ENCODE assay signal across 12 cellular contexts in the genomic region with DNA sequence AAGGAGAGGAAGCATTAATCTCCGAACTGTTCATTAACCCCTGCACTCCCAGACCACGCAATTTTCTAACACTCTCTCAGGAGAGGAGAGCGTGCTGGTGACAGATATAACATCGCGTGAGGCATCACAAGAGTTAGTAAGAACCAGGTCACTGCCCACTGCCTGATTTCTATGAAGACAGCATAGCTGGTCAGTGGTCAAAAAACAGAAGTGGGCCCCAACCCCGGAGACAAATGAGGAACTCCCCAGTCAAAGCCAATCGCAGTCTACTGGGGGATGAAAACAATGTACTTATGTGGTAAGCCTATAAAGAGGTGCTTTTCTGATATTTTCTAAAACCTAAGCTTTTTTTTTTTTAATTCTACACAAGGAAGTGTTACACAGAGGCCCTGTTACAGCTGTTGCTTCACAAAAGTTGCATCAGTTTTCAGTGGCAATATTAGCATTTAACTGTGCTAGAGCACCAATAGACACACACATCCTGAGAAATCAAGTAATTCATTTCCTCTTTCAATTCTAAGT.
DNase-seq lines count a peak whose midpoint lies in the region; ATAC-seq and TF ChIP-seq lines count a peak whose summit lies in the region.
"Had no signal": no experiment of that assay in that cellular context is flagged by ENCODE, and none has a peak within 500 bp of the region (broad histone marks: within the 10 kb centered on the region; RNA-seq: fewer than 3 reads in every experiment).

No MANE protein-coding gene starts in this region.

- no peak overlapping the region for H3K23ac ChIP-seq in IMR-90 (ENCODE audit: low read depth, low read length)

- H3K18ac ChIP-seq in IMR-90 (ENCODE audit: low read depth, low read length) = peak overlapping the region; percentile 42; the same call in 1 of the 2 replicates

- CTCF ChIA-PET in IMR-90 (lab: Yijun Ruan, JAX) = no interaction called here
- CTCF ChIA-PET in CD8-positive, alpha-beta memory T cell (lab: Charles Lee) = interaction anchor here (1.6 kb wide), 1 partner anchor 16 kb away, joined by 4 read pairs; no protein-coding TSS in a partner anchor

- H2AFZ ChIP-seq in IMR-90 (replicated peaks; ENCODE audit: low read length, poor library complexity) = no peak overlapping the region

- no peaks in the 10 kb centered on the region for H3K79me1 ChIP-seq in IMR-90 (ENCODE audit: low read depth in 1 of 2, low read length in 2 of 2)

- H3K56ac ChIP-seq in IMR-90 (ENCODE audit: extremely low read depth, insufficient read depth, low read length) = no peak overlapping the region

- peak; percentile 26 to 43 for ATAC-seq in CD4-positive, CD25-positive, alpha-beta regulatory T cell (ENCODE audit: low read depth in 2 of 2)
- ATAC-seq in IMR-90 (ENCODE audit: low read depth) (no peak), memory B cell (ENCODE audit: low read depth) (peak; percentile 56), HG03521 (IDR thresholded peaks at IDR 0.05; ENCODE audit: unreplicated experiment) (no peak)
- ATAC-seq in activated T-helper 17 cell treated with anti-CD3 and anti-CD28 coated beads, Interleukin-2, amount 50 U/mL, for 72 hours (replicated peaks) = no peak
- ATAC-seq: T-cell had no signal

- in situ Hi-C loops in IMR-90 (cut with MboI; ENCODE audit: low sequenced_read_pairs) = no loop called here

- H2AK9ac ChIP-seq in IMR-90 (replicated peaks; ENCODE audit: low read depth, low read length, poor library complexity) = no peak overlapping the region

- intact Hi-C loops in IMR-90 (cut with micrococcal nuclease) = no loop called here

- H3K9me1 ChIP-seq in IMR-90 (ENCODE audit: insufficient read depth, low read length) = no peaks in the 10 kb centered on the region; the same call in 1 of the 2 replicates

- TF ChIP-seq RAD21 in IMR-90 (IDR thresholded peaks at IDR 0.05; ENCODE audit: low read length) = no peak

- no peak overlapping the region for H2AK5ac ChIP-seq in IMR-90 (ENCODE audit: low read depth, low read length)

- no peak overlapping the region for H2BK120ac ChIP-seq in IMR-90 (ENCODE audit: low read depth, low read length)

- H4K20me1 ChIP-seq in IMR-90 (ENCODE audit: insufficient read depth, low read length) = no peaks in the 10 kb centered on the region

- H3K9me3 Mint-ChIP-seq in CD4-positive, CD25-positive, alpha-beta regulatory T cell = no peaks in the 10 kb centered on the region
- no peaks in the 10 kb centered on the region for H3K9me3 Mint-ChIP-seq in activated T-helper 17 cell treated with anti-CD3 and anti-CD28 coated beads, Interleukin-2, amount 50 U/mL, for 72 hours
- peaks cover 1% of the 10 kb centered on the region for H3K9me3 Mint-ChIP-seq in memory B cell
- peaks cover 0 to 5% (median 0%) of the 10 kb centered on the region in 5 donors for H3K9me3 Mint-ChIP-seq in CD8-positive, alpha-beta memory T cell
- H3K9me3 Mint-ChIP-seq: T-cell had no signal

- H3K4me1 ChIP-seq in CD4-positive, CD25-positive, alpha-beta regulatory T cell (ENCODE audit: control insufficient read depth, insufficient read depth, low read length, poor library complexity, severe bottlenecking) = peaks cover 52% of the 10 kb centered on the region
- H3K4me1 ChIP-seq in IMR-90 (ENCODE audit: control insufficient read depth, insufficient read depth, low read length) = peaks cover 7% of the 10 kb centered on the region
- peaks cover 56% of the 10 kb centered on the region for H3K4me1 ChIP-seq in CD8-positive, alpha-beta memory T cell (ENCODE audit: insufficient read depth, low read length)
- H3K4me1 ChIP-seq: uterus had no signal

- peaks cover 20% of the 10 kb centered on the region for H3K27me3 Mint-ChIP-seq in CD4-positive, CD25-positive, alpha-beta regulatory T cell
- H3K27me3 Mint-ChIP-seq in activated T-helper 17 cell treated with anti-CD3 and anti-CD28 coated beads, Interleukin-2, amount 50 U/mL, for 72 hours = no peaks in the 10 kb centered on the region
- H3K27me3 Mint-ChIP-seq in memory B cell = no peaks in the 10 kb centered on the region
- H3K27me3 Mint-ChIP-seq in CD8-positive, alpha-beta memory T cell = no peaks in the 10 kb centered on the region
- H3K27me3 Mint-ChIP-seq: T-cell had no signal

- peak overlapping the region in 2 of 4 donors; percentile 2 to 22 for H3K4me3 Mint-ChIP-seq in CD4-positive, CD25-positive, alpha-beta regulatory T cell
- peak overlapping the region; percentile 70 for H3K4me3 Mint-ChIP-seq in activated T-helper 17 cell treated with anti-CD3 and anti-CD28 coated beads, Interleukin-2, amount 50 U/mL, for 72 hours
- H3K4me3 Mint-ChIP-seq in memory B cell = peak overlapping the region; percentile 14
- H3K4me3 Mint-ChIP-seq in CD8-positive, alpha-beta memory T cell = no peak overlapping the region
- H3K4me3 Mint-ChIP-seq: brain had no signal

- 0 out of 4 replicates have a peak overlapping the region, but pooled peaks of 1 of the 2 experiments have one; percentile 10 for H4K8ac ChIP-seq in IMR-90 (ENCODE audit: low read depth in 2 of 2, low read length in 2 of 2)

- no peak overlapping the region for H3K4me2 ChIP-seq in IMR-90 (ENCODE audit: low read depth, low read length)

- H4K91ac ChIP-seq in IMR-90 (ENCODE audit: insufficient read depth, low read depth, low read length) = peak overlapping the region; percentile 26; the same call in 1 of the 2 replicates

- POLR2A ChIA-PET in IMR-90 (lab: Charles Lee; ENCODE audit: unreplicated experiment) = no interaction called here
- POLR2A ChIA-PET in CD8-positive, alpha-beta memory T cell (lab: Charles Lee) = interaction anchor here (0.5 kb wide), 1 partner anchor 144 kb away, joined by 3 read pairs; no protein-coding TSS in a partner anchor

- H2BK15ac ChIP-seq in IMR-90 (ENCODE audit: low read depth, low read length) = no peak overlapping the region

- WGBS in IMR-90 (ENCODE audit: extremely low coverage in 2 of 2, insufficient read length in 1 of 2), 2 experiments = 80% methylated on average over 2 of the region's 7 CpGs; no CpG with 5 or more reads in 1 of the 2 experiments

- dilution Hi-C loops in IMR-90 (cut with HindIII; ENCODE audit: low sequenced_read_pairs, unreplicated experiment) = loop anchor here (25.0 kb wide), 1 partner anchor 104 kb away; no protein-coding TSS in a partner anchor

- no TSS peak for BruUV-seq in IMR-90 (replicated peaks; lab: Mats Ljungman, UMichigan)

- H3K14ac ChIP-seq in IMR-90 (replicated peaks; ENCODE audit: low read depth, low read length) = no peak overlapping the region

- peaks cover 31 to 70% (median 52%) of the 10 kb centered on the region in 4 donors for H3K4me1 Mint-ChIP-seq in CD4-positive, CD25-positive, alpha-beta regulatory T cell
- peaks cover 42% of the 10 kb centered on the region for H3K4me1 Mint-ChIP-seq in activated T-helper 17 cell treated with anti-CD3 and anti-CD28 coated beads, Interleukin-2, amount 50 U/mL, for 72 hours
- peaks cover 28% of the 10 kb centered on the region for H3K4me1 Mint-ChIP-seq in memory B cell
- H3K4me1 Mint-ChIP-seq in CD8-positive, alpha-beta memory T cell = peaks cover 44 to 62% (median 61%) of the 10 kb centered on the region in 3 donors

- H2BK5ac ChIP-seq in IMR-90 (ENCODE audit: low read depth, low read length, poor library complexity, severe bottlenecking) = no peak overlapping the region

- peak overlapping the region; percentile 20; the same call in 1 of the 2 replicates for H2BK20ac ChIP-seq in IMR-90 (ENCODE audit: low read depth, low read length)

- no peak overlapping the region for H3K27ac ChIP-seq in CD4-positive, CD25-positive, alpha-beta regulatory T cell (ENCODE audit: insufficient read depth, low read length, poor library complexity, severe bottlenecking)
- no peak overlapping the region for H3K27ac ChIP-seq in IMR-90 (ENCODE audit: insufficient read depth, low read length)
- no peak overlapping the region for H3K27ac ChIP-seq in CD8-positive, alpha-beta memory T cell (ENCODE audit: low read depth, low read length)
- H3K27ac ChIP-seq: uterus had no signal

- peak overlapping the region in 1 of 3 donors; percentile 48 for H3K27ac Mint-ChIP-seq in CD4-positive, CD25-positive, alpha-beta regulatory T cell
- peak overlapping the region; percentile 63 for H3K27ac Mint-ChIP-seq in activated T-helper 17 cell treated with anti-CD3 and anti-CD28 coated beads, Interleukin-2, amount 50 U/mL, for 72 hours
- peak overlapping the region; percentile 62 for H3K27ac Mint-ChIP-seq in memory B cell
- H3K27ac Mint-ChIP-seq in CD8-positive, alpha-beta memory T cell = no peak overlapping the region

- peak overlapping the region; percentile 56 for H3K4me3 ChIP-seq in CD4-positive, CD25-positive, alpha-beta regulatory T cell (ENCODE audit: low read depth, low read length)
- no peak overlapping the region for H3K4me3 ChIP-seq in IMR-90 (ENCODE audit: insufficient read depth, low read depth, low read length)
- no peak overlapping the region for H3K4me3 ChIP-seq in CD8-positive, alpha-beta memory T cell (ENCODE audit: low read length)
- H3K4me3 ChIP-seq: uterus had no signal

- peak overlapping the region; percentile 14; the same call in 1 of the 2 replicates for H3K4ac ChIP-seq in IMR-90 (ENCODE audit: low read depth, low read length)

- peak overlapping the region; percentile 34; the same call in 1 of the 2 replicates for H4K5ac ChIP-seq in IMR-90 (ENCODE audit: low read depth, low read length)

- H3K36me3 Mint-ChIP-seq in CD4-positive, CD25-positive, alpha-beta regulatory T cell = no peaks in the 10 kb centered on the region
- no peaks in the 10 kb centered on the region for H3K36me3 Mint-ChIP-seq in activated T-helper 17 cell treated with anti-CD3 and anti-CD28 coated beads, Interleukin-2, amount 50 U/mL, for 72 hours (ENCODE audit: low read depth)
- no peaks in the 10 kb centered on the region for H3K36me3 Mint-ChIP-seq in memory B cell
- H3K36me3 Mint-ChIP-seq in CD8-positive, alpha-beta memory T cell = no peaks in the 10 kb centered on the region
- H3K36me3 Mint-ChIP-seq: brain, T-cell had no signal

- peak in 1 of 3 donors; percentile 73 for DNase-seq in CD4-positive, CD25-positive, alpha-beta regulatory T cell
- DNase-seq in IMR-90 = peak; percentile 30
- no peak for DNase-seq in memory B cell (ENCODE audit: low spot score in 2 of 2)
- DNase-seq in CD8-positive, alpha-beta memory T cell = no peak
- DNase-seq in NCI-H345 (lab: John Stamatoyannopoulos, UW) = no peak
- no peak for DNase-seq in NCI-H1417 treated with DMSO at 0.1 percent for 48 hours (lab: John Stamatoyannopoulos, UW)
- DNase-seq: EL, uterus had no signal

- TF ChIP-seq CTCF in IMR-90 (conservative IDR thresholded peaks at IDR 0.05; ENCODE audit: low read depth, low read length) = no peak

- H3K9me3 ChIP-seq in CD4-positive, CD25-positive, alpha-beta regulatory T cell (ENCODE audit: control insufficient read depth in 2 of 2, low read length in 2 of 2) = no peaks in the 10 kb centered on the region
- no peaks in the 10 kb centered on the region for H3K9me3 ChIP-seq in IMR-90 (ENCODE audit: control insufficient read depth, insufficient read depth, low read length)
- H3K9me3 ChIP-seq in CD8-positive, alpha-beta memory T cell (ENCODE audit: low read length) = no peaks in the 10 kb centered on the region
- H3K9me3 ChIP-seq: uterus had no signal

- no peak overlapping the region for H3K9ac ChIP-seq in IMR-90 (ENCODE audit: low read depth, low read length)

- H3K36me3 ChIP-seq in CD4-positive, CD25-positive, alpha-beta regulatory T cell (ENCODE audit: control insufficient read depth, insufficient read depth, low read length) = no peaks in the 10 kb centered on the region
- no peaks in the 10 kb centered on the region for H3K36me3 ChIP-seq in IMR-90 (ENCODE audit: control insufficient read depth, insufficient read depth, low read length)
- H3K36me3 ChIP-seq in CD8-positive, alpha-beta memory T cell (ENCODE audit: insufficient read depth, low read length) = no peaks in the 10 kb centered on the region
- H3K36me3 ChIP-seq: uterus had no signal

- H3K27me3 ChIP-seq in CD4-positive, CD25-positive, alpha-beta regulatory T cell (ENCODE audit: control insufficient read depth, insufficient read depth, low read length) = no peaks in the 10 kb centered on the region
- H3K27me3 ChIP-seq in IMR-90 (ENCODE audit: control insufficient read depth, insufficient read depth, low read length) = no peaks in the 10 kb centered on the region
- H3K27me3 ChIP-seq in CD8-positive, alpha-beta memory T cell (ENCODE audit: insufficient read depth, low read length, poor library complexity, severe bottlenecking) = no peaks in the 10 kb centered on the region
- H3K27me3 ChIP-seq: uterus had no signal

- TF ChIP-seq POLR2A in IMR-90 (IDR thresholded peaks at IDR 0.05; ENCODE audit: low read depth, low read length) = no peak

Comparison
In these comparisons a context has a peak if more than half of its experiments do, and no peak if none do; other contexts are left out.
1. ATAC-seq: peak in CD4-positive, CD25-positive, alpha-beta regulatory T cell (2 of 2) and memory B cell (single experiment); none in IMR-90 (single experiment), activated T-helper 17 cell treated with anti-CD3 and anti-CD28 coated beads, Interleukin-2, amount 50 U/mL, for 72 hours (single experiment) and HG03521 (single experiment).
2. H3K27ac Mint-ChIP-seq: peak in activated T-helper 17 cell treated with anti-CD3 and anti-CD28 coated beads, Interleukin-2, amount 50 U/mL, for 72 hours (single experiment) and memory B cell (single experiment); none in CD8-positive, alpha-beta memory T cell (0 of 8).
3. H3K4me3 Mint-ChIP-seq: peak in activated T-helper 17 cell treated with anti-CD3 and anti-CD28 coated beads, Interleukin-2, amount 50 U/mL, for 72 hours (single experiment) and memory B cell (single experiment); none in CD8-positive, alpha-beta memory T cell (0 of 7).